ENCODE assay signal across 14 cellular contexts in the genomic region with DNA sequence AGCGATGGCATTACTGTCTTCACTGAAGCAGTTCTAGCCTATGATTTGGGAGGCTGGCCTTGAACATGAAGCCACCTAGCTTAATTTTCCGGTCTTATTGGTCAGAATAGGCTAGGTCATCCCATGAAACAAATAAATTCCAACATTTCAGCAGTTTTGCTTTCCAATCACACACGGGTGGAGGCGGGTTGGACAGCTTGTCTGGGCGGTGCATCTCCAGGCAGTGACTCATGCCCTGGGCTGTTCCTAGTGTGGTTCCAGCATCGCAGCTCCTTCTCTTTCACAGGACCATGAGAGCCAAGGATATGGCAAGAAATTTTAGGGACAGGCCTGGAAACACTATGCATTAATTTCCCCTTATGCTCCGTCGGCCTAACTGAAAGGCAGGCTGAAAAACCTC.
DNase-seq lines count a peak whose midpoint lies in the region; ATAC-seq and TF ChIP-seq lines count a peak whose summit lies in the region.
"Had no signal": no experiment of that assay in that cellular context is flagged by ENCODE, and none has a peak within 500 bp of the region (broad histone marks: within the 10 kb centered on the region; RNA-seq: fewer than 3 reads in every experiment).

No MANE protein-coding gene starts in this region.

- no peak overlapping the region for H3K4me3 Mint-ChIP-seq in type B pancreatic cell
- no peak overlapping the region for H3K4me3 Mint-ChIP-seq in CD14-positive monocyte
- H3K4me3 Mint-ChIP-seq: brain; stimulated activated naive CD8-positive, alpha-beta T cell treated with anti-CD3 and anti-CD28 coated beads, Interleukin-15, Interleukin-2, amounts not matched to agents 100 ng/mL and 50 ng/mL, for 24 hours had no signal

- peak; percentile 93 for ATAC-seq in SK-N-SH treated with all-trans-retinoic acid at 6 μM for 48 hours

- H3K4me1 Mint-ChIP-seq in type B pancreatic cell (ENCODE audit: unreplicated experiment): no peaks in the 10 kb centered on the region
- no peaks in the 10 kb centered on the region for H3K4me1 Mint-ChIP-seq in CD14-positive monocyte
- H3K4me1 Mint-ChIP-seq: brain had no signal

- DNase-seq in GM03348 (ENCODE audit: low spot score) (peak; percentile 87), fibroblast of pulmonary artery (ENCODE audit: low read depth) (peak; percentile 64), posterior vena cava (ENCODE audit: low spot score) (peak; percentile 84), type B pancreatic cell (ENCODE audit: extremely low spot score, unreplicated experiment) (no peak), NOMO-1 treated with DMSO at 0.1 percent for 48 hours (lab: John Stamatoyannopoulos, UW; ENCODE audit: unreplicated experiment) (no peak), CD14-positive monocyte (ENCODE audit: low spot score) (no peak)
- DNase-seq in stimulated activated naive CD4-positive, alpha-beta T cell treated with Interleukin-2 at 50 U/mL for 16 hours (lab: John Stamatoyannopoulos, UW): no peak
- DNase-seq: activated CD4-positive, alpha-beta T cell treated with anti-CD3 and anti-CD28 coated beads for 4 hours; C1 segment of cervical spinal cord; NCI-H2107; retina had no signal

- no peak overlapping the region for H3K4me3 ChIP-seq in fibroblast of pulmonary artery (replicated peaks; ENCODE audit: low read depth, low read length)

- peaks cover 4% of the 10 kb centered on the region for H3K9me3 Mint-ChIP-seq in type B pancreatic cell
- peaks cover 3 to 17% (median 11%) of the 10 kb centered on the region in 7 donors for H3K9me3 Mint-ChIP-seq in CD14-positive monocyte

- H3K27ac Mint-ChIP-seq in type B pancreatic cell (no peak overlapping the region), CD14-positive monocyte (no peak overlapping the region)
- H3K27ac Mint-ChIP-seq: brain; stimulated activated naive CD8-positive, alpha-beta T cell treated with anti-CD3 and anti-CD28 coated beads, Interleukin-15, Interleukin-2, amounts not matched to agents 100 ng/mL and 50 ng/mL, for 24 hours had no signal

- intact Hi-C loops in posterior vena cava (cut with DNase I) (no loop called here), CD14-positive monocyte (cut with micrococcal nuclease) (no loop called here)

- no peak for TF ChIP-seq CTCF in fibroblast of pulmonary artery (IDR thresholded peaks at IDR 0.05; ENCODE audit: low read length, missing control alignments)
- TF ChIP-seq CTCF in type B pancreatic cell (conservative IDR thresholded peaks at IDR 0.05): no peak
- no peak for TF ChIP-seq CTCF in CD14-positive monocyte (IDR thresholded peaks at IDR 0.05)

- H3K27me3 Mint-ChIP-seq in type B pancreatic cell (peaks cover 7% of the 10 kb centered on the region), CD14-positive monocyte (ENCODE audit: low read depth in 3 of 3) (peaks cover 0 to 7% (median 3%) of the 10 kb centered on the region in 3 donors)

- H3K36me3 Mint-ChIP-seq in type B pancreatic cell (peaks cover 4% of the 10 kb centered on the region), CD14-positive monocyte (no peaks in the 10 kb centered on the region)

TF ChIP-seq in SK-N-SH treated with all-trans-retinoic acid at 6 μM for 48 hours, 23 proteins besides CTCF, POLR2A, EP300 and RAD21:
- TF ChIP-seq ISL1 (CRISPR knock-in tag; IDR thresholded peaks at IDR 0.05) (no peak), RARB (CRISPR knock-in tag; IDR thresholded peaks at IDR 0.05) (no peak), ZNF565 (CRISPR knock-in tag; conservative IDR thresholded peaks at IDR 0.05; ENCODE audit: low read depth) (no peak), ESRRG (CRISPR knock-in tag; IDR thresholded peaks at IDR 0.05) (no peak), ZNF8 (CRISPR knock-in tag; IDR thresholded peaks at IDR 0.05) (no peak), TOX (CRISPR knock-in tag; IDR thresholded peaks at IDR 0.05; ENCODE audit: borderline replicate concordance) (no peak), ZFP3 (CRISPR knock-in tag; IDR thresholded peaks at IDR 0.05) (no peak), CSDC2 (CRISPR knock-in tag; IDR thresholded peaks at IDR 0.05) (no peak), OSR1 (CRISPR knock-in tag; IDR thresholded peaks at IDR 0.05) (no peak), BACH2 (CRISPR knock-in tag; IDR thresholded peaks at IDR 0.05; ENCODE audit: borderline replicate concordance) (no peak), TCF4 (CRISPR knock-in tag; IDR thresholded peaks at IDR 0.05; ENCODE audit: borderline replicate concordance) (no peak)
- TF ChIP-seq, protein P1, sequence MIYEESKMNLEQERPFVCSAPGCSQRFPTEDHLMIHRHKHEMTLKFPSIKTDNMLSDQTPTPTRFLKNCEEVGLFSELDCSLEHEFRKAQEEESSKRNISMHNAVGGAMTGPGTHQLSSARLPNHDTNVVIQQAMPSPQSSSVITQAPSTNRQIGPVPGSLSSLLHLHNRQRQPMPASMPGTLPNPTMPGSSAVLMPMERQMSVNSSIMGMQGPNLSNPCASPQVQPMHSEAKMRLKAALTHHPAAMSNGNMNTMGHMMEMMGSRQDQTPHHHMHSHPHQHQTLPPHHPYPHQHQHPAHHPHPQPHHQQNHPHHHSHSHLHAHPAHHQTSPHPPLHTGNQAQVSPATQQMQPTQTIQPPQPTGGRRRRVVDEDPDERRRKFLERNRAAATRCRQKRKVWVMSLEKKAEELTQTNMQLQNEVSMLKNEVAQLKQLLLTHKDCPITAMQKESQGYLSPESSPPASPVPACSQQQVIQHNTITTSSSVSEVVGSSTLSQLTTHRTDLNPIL (CRISPR knock-in tag; IDR thresholded peaks at IDR 0.05; ENCODE audit: low read depth): no peak
- TF ChIP-seq, protein P2, sequence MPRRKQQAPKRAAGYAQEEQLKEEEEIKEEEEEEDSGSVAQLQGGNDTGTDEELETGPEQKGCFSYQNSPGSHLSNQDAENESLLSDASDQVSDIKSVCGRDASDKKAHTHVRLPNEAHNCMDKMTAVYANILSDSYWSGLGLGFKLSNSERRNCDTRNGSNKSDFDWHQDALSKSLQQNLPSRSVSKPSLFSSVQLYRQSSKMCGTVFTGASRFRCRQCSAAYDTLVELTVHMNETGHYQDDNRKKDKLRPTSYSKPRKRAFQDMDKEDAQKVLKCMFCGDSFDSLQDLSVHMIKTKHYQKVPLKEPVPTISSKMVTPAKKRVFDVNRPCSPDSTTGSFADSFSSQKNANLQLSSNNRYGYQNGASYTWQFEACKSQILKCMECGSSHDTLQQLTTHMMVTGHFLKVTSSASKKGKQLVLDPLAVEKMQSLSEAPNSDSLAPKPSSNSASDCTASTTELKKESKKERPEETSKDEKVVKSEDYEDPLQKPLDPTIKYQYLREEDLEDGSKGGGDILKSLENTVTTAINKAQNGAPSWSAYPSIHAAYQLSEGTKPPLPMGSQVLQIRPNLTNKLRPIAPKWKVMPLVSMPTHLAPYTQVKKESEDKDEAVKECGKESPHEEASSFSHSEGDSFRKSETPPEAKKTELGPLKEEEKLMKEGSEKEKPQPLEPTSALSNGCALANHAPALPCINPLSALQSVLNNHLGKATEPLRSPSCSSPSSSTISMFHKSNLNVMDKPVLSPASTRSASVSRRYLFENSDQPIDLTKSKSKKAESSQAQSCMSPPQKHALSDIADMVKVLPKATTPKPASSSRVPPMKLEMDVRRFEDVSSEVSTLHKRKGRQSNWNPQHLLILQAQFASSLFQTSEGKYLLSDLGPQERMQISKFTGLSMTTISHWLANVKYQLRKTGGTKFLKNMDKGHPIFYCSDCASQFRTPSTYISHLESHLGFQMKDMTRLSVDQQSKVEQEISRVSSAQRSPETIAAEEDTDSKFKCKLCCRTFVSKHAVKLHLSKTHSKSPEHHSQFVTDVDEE (CRISPR knock-in tag; IDR thresholded peaks at IDR 0.05): no peak
- TF ChIP-seq, protein P3, sequence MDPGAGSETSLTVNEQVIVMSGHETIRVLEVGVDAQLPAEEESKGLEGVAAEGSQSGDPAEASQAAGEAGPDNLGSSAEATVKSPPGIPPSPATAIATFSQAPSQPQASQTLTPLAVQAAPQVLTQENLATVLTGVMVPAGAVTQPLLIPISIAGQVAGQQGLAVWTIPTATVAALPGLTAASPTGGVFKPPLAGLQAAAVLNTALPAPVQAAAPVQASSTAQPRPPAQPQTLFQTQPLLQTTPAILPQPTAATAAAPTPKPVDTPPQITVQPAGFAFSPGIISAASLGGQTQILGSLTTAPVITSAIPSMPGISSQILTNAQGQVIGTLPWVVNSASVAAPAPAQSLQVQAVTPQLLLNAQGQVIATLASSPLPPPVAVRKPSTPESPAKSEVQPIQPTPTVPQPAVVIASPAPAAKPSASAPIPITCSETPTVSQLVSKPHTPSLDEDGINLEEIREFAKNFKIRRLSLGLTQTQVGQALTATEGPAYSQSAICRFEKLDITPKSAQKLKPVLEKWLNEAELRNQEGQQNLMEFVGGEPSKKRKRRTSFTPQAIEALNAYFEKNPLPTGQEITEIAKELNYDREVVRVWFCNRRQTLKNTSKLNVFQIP (CRISPR knock-in tag; IDR thresholded peaks at IDR 0.05; ENCODE audit: borderline replicate concordance, low read depth): no peak

Comparison
In these comparisons a context has a peak if more than half of its experiments do, and no peak if none do; other contexts are left out.
1. DNase-seq: peak in GM03348 (single experiment), fibroblast of pulmonary artery (single experiment) and posterior vena cava (single experiment); none in type B pancreatic cell (single experiment), NOMO-1 treated with DMSO at 0.1 percent for 48 hours (single experiment), stimulated activated naive CD4-positive, alpha-beta T cell treated with Interleukin-2 at 50 U/mL for 16 hours (single experiment) and CD14-positive monocyte (single experiment).